8 cellular contexts compared by ENCODE assay signal in genomic region chr20:43691928-43692524, GRCh38. TPM values are rescaled to one million over a fixed set of nuclear protein-coding genes. Genes with fewer than 3 reads are reported as not detected.
DNase-seq lines count a peak whose midpoint lies in the region; ATAC-seq and TF ChIP-seq lines count a peak whose summit lies in the region.

No MANE protein-coding gene starts in this region.

- no peak overlapping the region for H3K4me2 ChIP-seq in MM.1S (ENCODE audit: low read depth, low read length)

- TF ChIP-seq CTCF in MM.1S (IDR thresholded peaks at IDR 0.05; ENCODE audit: low read length) (peak; percentile 79), WTC11 (IDR thresholded peaks at IDR 0.05) (peak; percentile 42; the same call in 1 of the 2 replicates), colonic mucosa (IDR thresholded peaks at IDR 0.05) (peak; percentile 56), nephron progenitor cell (IDR thresholded peaks at IDR 0.05) (peak; percentile 46)

- H3K36me3 ChIP-seq in MM.1S (replicated peaks; ENCODE audit: insufficient read depth, low read length): peaks cover 4% of the 10 kb centered on the region; the same call in 1 of the 2 replicates
- H3K36me3 ChIP-seq in colonic mucosa: no peaks in the 10 kb centered on the region

- H3K9ac ChIP-seq in MM.1S (ENCODE audit: low read length): no peak overlapping the region
- H3K9ac ChIP-seq in colonic mucosa (ENCODE audit: low read depth in 2 of 2, low read length in 2 of 2): no peak overlapping the region

- H3K9me3 ChIP-seq in MM.1S (replicated peaks; ENCODE audit: insufficient read depth, low read length): no peaks in the 10 kb centered on the region
- H3K9me3 ChIP-seq in colonic mucosa: no peaks in the 10 kb centered on the region

- DNase-seq in Right ventricle myocardium superior (peak; percentile 37), left ventricle myocardium superior (no peak), MM.1S (peak; percentile 65), WTC11 (ENCODE audit: low spot score) (peak; percentile 70), colonic mucosa (peak; percentile 75), nephron progenitor cell (peak; percentile 70), amniotic stem cell (lab: John Stamatoyannopoulos, UW) (no peak)

- no peaks in the 10 kb centered on the region for H3F3A ChIP-seq in MM.1S (ENCODE audit: insufficient read depth, low read length)

- intact Hi-C loops in Right ventricle myocardium superior (cut with DNase I) (no loop called here), left ventricle myocardium superior (cut with micrococcal nuclease) (no loop called here), colonic mucosa (cut with DNase I) (loop anchor here (2.0 kb wide), 1 partner anchor 153 kb away; no protein-coding TSS in a partner anchor)

- H4K20me1 ChIP-seq in MM.1S (ENCODE audit: insufficient read depth, low read length): no peaks in the 10 kb centered on the region

- ATAC-seq in Right ventricle myocardium superior (ENCODE audit: poor library complexity) (no peak), left ventricle myocardium superior (no peak), WTC11 (peak; percentile 65), GM19467 (IDR thresholded peaks at IDR 0.05; ENCODE audit: unreplicated experiment) (no peak)

- 0 out of 2 replicates have a peak, but pooled peaks cover 6% of the 10 kb centered on the region for H3K4me1 ChIP-seq in MM.1S (ENCODE audit: low read length)
- H3K4me1 ChIP-seq in colonic mucosa: no peaks in the 10 kb centered on the region

- H3K36me3 Mint-ChIP-seq in WTC11 (peaks cover 38% of the 10 kb centered on the region), nephron progenitor cell (ENCODE audit: low read depth) (peaks cover 10% of the 10 kb centered on the region)

- H3K27me3 ChIP-seq in MM.1S (replicated peaks; ENCODE audit: insufficient read depth, low read length) (no peaks in the 10 kb centered on the region), colonic mucosa (no peaks in the 10 kb centered on the region)

- POLR2A ChIA-PET in WTC11 (lab: Charles Lee): interaction anchor here (0.7 kb wide), 1 partner anchor 235 kb away, joined by 4 read pairs; no protein-coding TSS in a partner anchor

- CTCF ChIA-PET in WTC11 (lab: Charles Lee): interaction anchor here (0.5 to 1.7 kb wide), 17 partner anchors 14 to 297 kb away, joined by 3 to 27 read pairs (median 3); no protein-coding TSS in a partner anchor

- no peak overlapping the region for H3K4me3 Mint-ChIP-seq in WTC11
- H3K4me3 Mint-ChIP-seq in nephron progenitor cell: no peak overlapping the region

- H3K4me3 ChIP-seq in MM.1S (ENCODE audit: low read length): no peak overlapping the region
- H3K4me3 ChIP-seq in colonic mucosa: no peak overlapping the region

- H3K4me1 Mint-ChIP-seq in WTC11 (no peaks in the 10 kb centered on the region), nephron progenitor cell (no peaks in the 10 kb centered on the region)

- H3K79me2 ChIP-seq in MM.1S (ENCODE audit: low read length): peaks cover 36% of the 10 kb centered on the region

- H3K27ac ChIP-seq in MM.1S (ENCODE audit: low read length) (no peak overlapping the region), colonic mucosa (no peak overlapping the region)

- no peak overlapping the region for H2AFZ ChIP-seq in MM.1S (ENCODE audit: low read length)

- H3K27ac Mint-ChIP-seq in WTC11: no peak overlapping the region
- H3K27ac Mint-ChIP-seq in nephron progenitor cell: no peak overlapping the region

- H3K9me3 Mint-ChIP-seq in WTC11: no peaks in the 10 kb centered on the region
- no peaks in the 10 kb centered on the region for H3K9me3 Mint-ChIP-seq in nephron progenitor cell

- no peaks in the 10 kb centered on the region for H3K27me3 Mint-ChIP-seq in WTC11 (ENCODE audit: low read depth)
- no peaks in the 10 kb centered on the region for H3K27me3 Mint-ChIP-seq in nephron progenitor cell (ENCODE audit: low read depth, poor library complexity)

- no peaks in the 10 kb centered on the region for H3K9me2 ChIP-seq in MM.1S (replicated peaks; ENCODE audit: insufficient read depth, low read length)

TF ChIP-seq in WTC11, 78 proteins besides CTCF, POLR2A, EP300 and RAD21:
- TF ChIP-seq JAZF1 (CRISPR knock-in tag; IDR thresholded peaks at IDR 0.05) (no peak), SMAD4 (CRISPR knock-in tag; IDR thresholded peaks at IDR 0.05) (no peak), ZNF317 (CRISPR knock-in tag; IDR thresholded peaks at IDR 0.05; ENCODE audit: borderline replicate concordance, low read depth) (no peak), SOX15 (CRISPR knock-in tag; IDR thresholded peaks at IDR 0.05) (no peak), SMAD3 (CRISPR knock-in tag; IDR thresholded peaks at IDR 0.05; ENCODE audit: borderline replicate concordance) (no peak), IRF2 (CRISPR knock-in tag; IDR thresholded peaks at IDR 0.05; ENCODE audit: borderline replicate concordance, low read depth) (no peak), ZNF416 (CRISPR knock-in tag; IDR thresholded peaks at IDR 0.05) (no peak)
- TF ChIP-seq, protein P1, sequence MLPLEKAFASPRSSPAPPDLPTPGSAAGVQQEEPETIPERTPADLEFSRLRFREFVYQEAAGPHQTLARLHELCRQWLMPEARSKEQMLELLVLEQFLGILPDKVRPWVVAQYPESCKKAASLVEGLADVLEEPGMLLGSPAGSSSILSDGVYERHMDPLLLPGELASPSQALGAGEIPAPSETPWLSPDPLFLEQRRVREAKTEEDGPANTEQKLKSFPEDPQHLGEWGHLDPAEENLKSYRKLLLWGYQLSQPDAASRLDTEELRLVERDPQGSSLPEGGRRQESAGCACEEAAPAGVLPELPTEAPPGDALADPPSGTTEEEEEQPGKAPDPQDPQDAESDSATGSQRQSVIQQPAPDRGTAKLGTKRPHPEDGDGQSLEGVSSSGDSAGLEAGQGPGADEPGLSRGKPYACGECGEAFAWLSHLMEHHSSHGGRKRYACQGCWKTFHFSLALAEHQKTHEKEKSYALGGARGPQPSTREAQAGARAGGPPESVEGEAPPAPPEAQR (CRISPR knock-in tag; IDR thresholded peaks at IDR 0.05): no peak

RNA-seq across cellular contexts. Expression of gene MYBL2, which starts 25.1 kb away (rescaled TPM):
- 0.78 TPM for total RNA-seq in Right ventricle myocardium superior
- 0.84 TPM for total RNA-seq in left ventricle myocardium superior
- total RNA-seq in WTC11 (2021): 133 to 166 TPM (median 133 TPM) in 3 replicates
- 10 to 100 TPM; 15.1 to 71.1 TPM for total RNA-seq in colonic mucosa

RNA-seq across cellular contexts. Expression of gene GTSF1L, which starts 34.8 kb away (rescaled TPM):
- total RNA-seq in Right ventricle myocardium superior (not detected), left ventricle myocardium superior (not detected), WTC11 (2021) (not detected in 3 replicates), colonic mucosa (not detected)

Comparison
In these comparisons a context has a peak if more than half of its experiments do, and no peak if none do; other contexts are left out.
1. DNase-seq: peak in Right ventricle myocardium superior (single experiment), MM.1S (single experiment), WTC11 (single experiment), colonic mucosa (single experiment) and nephron progenitor cell (single experiment); none in left ventricle myocardium superior (single experiment) and amniotic stem cell (single experiment).
2. Peak in every context shown above with its lines, with median percentiles within 50 percentile points of each other: CTCF ChIP-seq.